In genomic region chr7:29035044-29035740, GRCh38 we compare ENCODE assay signal across 10 cellular contexts.
DNase-seq lines count a peak whose midpoint lies in the region; ATAC-seq and TF ChIP-seq lines count a peak whose summit lies in the region.
"Had no signal": no experiment of that assay in that cellular context is flagged by ENCODE, and none has a peak within 500 bp of the region (broad histone marks: within the 10 kb centered on the region; RNA-seq: fewer than 3 reads in every experiment).

No MANE protein-coding gene starts in this region.

- H3K9me2 ChIP-seq in GM23338 (ENCODE audit: insufficient read depth) = no peaks in the 10 kb centered on the region

- POLR2A ChIA-PET in activated CD4-positive, alpha-beta memory T cell treated with anti-CD3 and anti-CD28 coated beads for 36 hours (lab: Charles Lee) = interaction anchor here (0.8 kb wide), 1 partner anchor 56 kb away, joined by 3 read pairs; no protein-coding TSS in a partner anchor

- no peak overlapping the region for H3K4me3 Mint-ChIP-seq in activated CD8-positive, alpha-beta memory T cell treated with anti-CD3 and anti-CD28 coated beads, Interleukin-2, amount 10 ng/mL, durations not matched to agents 7 days and 5 days
- no peak overlapping the region for H3K4me3 Mint-ChIP-seq in activated CD4-positive, alpha-beta memory T cell treated with anti-CD3 and anti-CD28 coated beads for 36 hours
- H3K4me3 Mint-ChIP-seq in GM23338 = no peak overlapping the region

- intact Hi-C loops in activated CD4-positive, alpha-beta memory T cell treated with anti-CD3 and anti-CD28 coated beads for 36 hours (cut with micrococcal nuclease) = loop anchor here (5.0 kb wide), 1 partner anchor 52 kb away; no protein-coding TSS in a partner anchor

- H3K27ac ChIP-seq in gastroesophageal sphincter (no peak overlapping the region), GM23338 (ENCODE audit: low read depth) (no peak overlapping the region)
- H3K27ac ChIP-seq: BLaER1 treated with 17β-estradiol and CSF1 and Interleukin-3, amounts not matched to agents 10 nM and 100 nM; pancreas had no signal

- no peak for TF ChIP-seq POLR2A in gastroesophageal sphincter (IDR thresholded peaks at IDR 0.05)

- H3K27me3 Mint-ChIP-seq in activated CD8-positive, alpha-beta memory T cell treated with anti-CD3 and anti-CD28 coated beads, Interleukin-2, amount 10 ng/mL, durations not matched to agents 7 days and 5 days = peaks cover 2% of the 10 kb centered on the region
- H3K27me3 Mint-ChIP-seq in activated CD4-positive, alpha-beta memory T cell treated with anti-CD3 and anti-CD28 coated beads for 36 hours = no peaks in the 10 kb centered on the region
- no peaks in the 10 kb centered on the region for H3K27me3 Mint-ChIP-seq in GM23338 (ENCODE audit: insufficient read depth, low read depth, poor library complexity)

- ATAC-seq in activated CD8-positive, alpha-beta memory T cell treated with anti-CD3 and anti-CD28 coated beads, Interleukin-2, amount 10 ng/mL, durations not matched to agents 7 days and 5 days = peak; percentile 95
- ATAC-seq in gastroesophageal sphincter (peak; percentile 51), GM23338 (no peak), GM21447 (IDR thresholded peaks at IDR 0.05; ENCODE audit: unreplicated experiment) (no peak)
- ATAC-seq: pancreas had no signal

- no peaks in the 10 kb centered on the region for H3F3A ChIP-seq in GM23338 (replicated peaks; ENCODE audit: low read depth)

- no peaks in the 10 kb centered on the region for H4K20me1 ChIP-seq in GM23338 (replicated peaks; ENCODE audit: insufficient read depth)
- H4K20me1 ChIP-seq: BLaER1 treated with 17β-estradiol and CSF1 and Interleukin-3, amounts not matched to agents 10 nM and 100 nM had no signal

- TF ChIP-seq CTCF in gastroesophageal sphincter (IDR thresholded peaks at IDR 0.05) (no peak), GM23338 (conservative IDR thresholded peaks at IDR 0.05; ENCODE audit: low read depth in 2 of 2) (no peak)

- H3K4me1 ChIP-seq in gastroesophageal sphincter (peaks cover 0 to 6% (median 5%) of the 10 kb centered on the region in 3 donors), GM23338 (ENCODE audit: insufficient read depth) (peaks cover 17% of the 10 kb centered on the region)
- H3K4me1 ChIP-seq: pancreas had no signal

- peaks cover 29% of the 10 kb centered on the region for H3K4me1 Mint-ChIP-seq in activated CD8-positive, alpha-beta memory T cell treated with anti-CD3 and anti-CD28 coated beads, Interleukin-2, amount 10 ng/mL, durations not matched to agents 7 days and 5 days
- peaks cover 16% of the 10 kb centered on the region for H3K4me1 Mint-ChIP-seq in activated CD4-positive, alpha-beta memory T cell treated with anti-CD3 and anti-CD28 coated beads for 36 hours (ENCODE audit: low read depth)
- peaks cover 23% of the 10 kb centered on the region for H3K4me1 Mint-ChIP-seq in GM23338

- H3K9me3 ChIP-seq in gastroesophageal sphincter = no peaks in the 10 kb centered on the region
- H3K9me3 ChIP-seq: BLaER1 treated with 17β-estradiol and CSF1 and Interleukin-3, amounts not matched to agents 10 nM and 100 nM; pancreas had no signal

- TF ChIP-seq EP300 in gastroesophageal sphincter (IDR thresholded peaks at IDR 0.05) = no peak

- CTCF ChIA-PET in activated CD8-positive, alpha-beta memory T cell treated with anti-CD3 and anti-CD28 coated beads, Interleukin-2, amount 10 ng/mL, durations not matched to agents 7 days and 5 days (lab: Charles Lee) = interaction anchor here (0.9 to 1.9 kb wide), 2 partner anchors 71 to 113 kb away, joined by 3 to 5 read pairs; no protein-coding TSS in a partner anchor
- CTCF ChIA-PET in activated CD4-positive, alpha-beta memory T cell treated with anti-CD3 and anti-CD28 coated beads for 36 hours (lab: Charles Lee) = interaction anchor here (0.6 to 1.9 kb wide), 3 partner anchors 19 to 155 kb away, joined by 3 to 5 read pairs (median 3); no protein-coding TSS in a partner anchor

- H3K9me3 Mint-ChIP-seq in activated CD8-positive, alpha-beta memory T cell treated with anti-CD3 and anti-CD28 coated beads, Interleukin-2, amount 10 ng/mL, durations not matched to agents 7 days and 5 days (ENCODE audit: low read depth) = no peaks in the 10 kb centered on the region
- H3K9me3 Mint-ChIP-seq in activated CD4-positive, alpha-beta memory T cell treated with anti-CD3 and anti-CD28 coated beads for 36 hours = no peaks in the 10 kb centered on the region
- H3K9me3 Mint-ChIP-seq in GM23338 = no peaks in the 10 kb centered on the region

- peak; percentile 63 for DNase-seq in activated CD8-positive, alpha-beta memory T cell treated with anti-CD3 and anti-CD28 coated beads, Interleukin-2, amount 10 ng/mL, durations not matched to agents 7 days and 5 days
- DNase-seq in activated CD8-positive, alpha-beta memory T cell treated with anti-CD3 and anti-CD28 coated beads, Interleukin-2, amount 50 U/mL, for 48 hours = no peak
- DNase-seq in activated CD4-positive, alpha-beta memory T cell treated with anti-CD3 and anti-CD28 coated beads for 36 hours = peak; percentile 56
- DNase-seq in stimulated activated CD8-positive, alpha-beta memory T cell treated with anti-CD3 and anti-CD28 coated beads, Interleukin-7, amount 100 ng/mL, for 48 hours (ENCODE audit: extremely low read depth in 1 of 2, low read depth in 1 of 2) = peak; percentile 16 to 17
- DNase-seq in NCI-H774 (lab: John Stamatoyannopoulos, UW) = no peak
- DNase-seq in GM23338 (ENCODE audit: low spot score) = no peak
- DNase-seq: pancreas had no signal

- no peaks in the 10 kb centered on the region for H3K27me3 ChIP-seq in gastroesophageal sphincter
- no peaks in the 10 kb centered on the region for H3K27me3 ChIP-seq in GM23338 (ENCODE audit: insufficient read depth)
- H3K27me3 ChIP-seq: pancreas had no signal

- H3K4me3 ChIP-seq in gastroesophageal sphincter (no peak overlapping the region), GM23338 (no peak overlapping the region)
- H3K4me3 ChIP-seq: BLaER1 treated with 17β-estradiol and CSF1 and Interleukin-3, amounts not matched to agents 10 nM and 100 nM; pancreas had no signal

- no peaks in the 10 kb centered on the region for H3K36me3 ChIP-seq in gastroesophageal sphincter
- H3K36me3 ChIP-seq in GM23338 (ENCODE audit: insufficient read depth) = no peaks in the 10 kb centered on the region
- H3K36me3 ChIP-seq: BLaER1 treated with 17β-estradiol and CSF1 and Interleukin-3, amounts not matched to agents 10 nM and 100 nM; pancreas had no signal

- H3K4me2 ChIP-seq in GM23338 = no peak overlapping the region
- H3K4me2 ChIP-seq: BLaER1 treated with 17β-estradiol and CSF1 and Interleukin-3, amounts not matched to agents 10 nM and 100 nM had no signal

- no peak overlapping the region for H2AFZ ChIP-seq in GM23338

- peak overlapping the region; percentile 72 for H3K27ac Mint-ChIP-seq in activated CD8-positive, alpha-beta memory T cell treated with anti-CD3 and anti-CD28 coated beads, Interleukin-2, amount 10 ng/mL, durations not matched to agents 7 days and 5 days
- no peak overlapping the region for H3K27ac Mint-ChIP-seq in activated CD4-positive, alpha-beta memory T cell treated with anti-CD3 and anti-CD28 coated beads for 36 hours
- H3K27ac Mint-ChIP-seq in GM23338 = no peak overlapping the region

- H3K36me3 Mint-ChIP-seq in activated CD8-positive, alpha-beta memory T cell treated with anti-CD3 and anti-CD28 coated beads, Interleukin-2, amount 10 ng/mL, durations not matched to agents 7 days and 5 days = no peaks in the 10 kb centered on the region
- no peaks in the 10 kb centered on the region for H3K36me3 Mint-ChIP-seq in activated CD4-positive, alpha-beta memory T cell treated with anti-CD3 and anti-CD28 coated beads for 36 hours
- no peaks in the 10 kb centered on the region for H3K36me3 Mint-ChIP-seq in GM23338 (ENCODE audit: low read depth)

- no peaks in the 10 kb centered on the region for H3K79me2 ChIP-seq in GM23338 (replicated peaks; ENCODE audit: insufficient read depth)

- 85 to 88% methylated on average over 8 of the region's 8 CpGs for WGBS in gastroesophageal sphincter (ENCODE audit: low coverage in 1 of 2), 2 donors

TF ChIP-seq in GM23338, 12 proteins besides CTCF, POLR2A, EP300 and RAD21 (continues in another document):
- no peak for TF ChIP-seq JUNB (IDR thresholded peaks at IDR 0.05; ENCODE audit: unreplicated experiment)
- no peak for TF ChIP-seq NANOG (IDR thresholded peaks at IDR 0.05; ENCODE audit: borderline replicate concordance)
- no peak for TF ChIP-seq ZNF114 (CRISPR knock-in tag; IDR thresholded peaks at IDR 0.05)
- no peak for TF ChIP-seq REST (IDR thresholded peaks at IDR 0.05; ENCODE audit: unreplicated experiment)

Comparison
In these comparisons a context has a peak if more than half of its experiments do, and no peak if none do; other contexts are left out.
1. DNase-seq: peak in activated CD8-positive, alpha-beta memory T cell treated with anti-CD3 and anti-CD28 coated beads, Interleukin-2, amount 10 ng/mL, durations not matched to agents 7 days and 5 days (single experiment), activated CD4-positive, alpha-beta memory T cell treated with anti-CD3 and anti-CD28 coated beads for 36 hours (single experiment) and stimulated activated CD8-positive, alpha-beta memory T cell treated with anti-CD3 and anti-CD28 coated beads, Interleukin-7, amount 100 ng/mL, for 48 hours (2 of 2); none in activated CD8-positive, alpha-beta memory T cell treated with anti-CD3 and anti-CD28 coated beads, Interleukin-2, amount 50 U/mL, for 48 hours (single experiment), NCI-H774 (single experiment) and GM23338 (single experiment).
2. ATAC-seq: peak in activated CD8-positive, alpha-beta memory T cell treated with anti-CD3 and anti-CD28 coated beads, Interleukin-2, amount 10 ng/mL, durations not matched to agents 7 days and 5 days (single experiment) and gastroesophageal sphincter (single experiment); none in GM23338 (single experiment) and GM21447 (single experiment).